Comparison of ENCODE assay signal across 25 cellular contexts in genomic region chr12:128603573-128604120, GRCh38.
"Had no signal": no experiment of that assay in that cellular context is flagged by ENCODE, and none has a peak within 500 bp of the region (broad histone marks: within the 10 kb centered on the region; RNA-seq: fewer than 3 reads in every experiment).

No MANE protein-coding gene starts in this region.

- H3K27me3 ChIP-seq: esophagus squamous epithelium, left lung, ovary, right lobe of liver, suprapubic skin, vagina had no signal

- H3K9me3 ChIP-seq: left lung, ovary, right lobe of liver, suprapubic skin, vagina had no signal

- H3K27ac ChIP-seq: esophagus squamous epithelium, left lung, ovary, right lobe of liver, suprapubic skin, vagina had no signal

- FAIRE-seq: endometrium, keratinocyte had no signal

- H3K4me1 ChIP-seq: esophagus squamous epithelium, left lung, right lobe of liver, suprapubic skin, vagina had no signal

- ATAC-seq: effector memory CD8-positive, alpha-beta T cell; left lung; natural killer cell; right lobe of liver; stimulated activated naive CD8-positive, alpha-beta T cell treated with anti-CD3 and anti-CD28 coated beads, Interleukin-15, amount 100 ng/mL, for 72 hours had no signal

- H3K36me3 ChIP-seq: esophagus squamous epithelium, left lung, ovary, right lobe of liver, suprapubic skin, vagina had no signal

- H3K4me3 ChIP-seq: esophagus squamous epithelium, left lung, ovary, right lobe of liver, smooth muscle cell, suprapubic skin, vagina had no signal

- DNase-seq: cortex of kidney; effector memory CD8-positive, alpha-beta T cell; erythroblast; esophagus squamous epithelium; foreskin melanocyte; left lung; mesendoderm; midbrain; natural killer cell; occipital lobe; ovary; retina; right lobe of liver; stimulated activated CD4-positive, alpha-beta T cell treated with anti-CD3 and anti-CD28 coated beads, Interleukin-12 subunit alpha, Interleukin-12 subunit beta, amount 100 ng/mL, for 4 hours; stimulated activated CD4-positive, alpha-beta T cell treated with anti-CD3 and anti-CD28 coated beads, Interleukin-1b, Interleukin-23, amount 100 ng/mL, for 48 hours; stimulated activated CD4-positive, alpha-beta T cell treated with anti-CD3 and anti-CD28 coated beads, Interleukin-4, amount 100 ng/mL, for 1 hour; stimulated activated CD8-positive, alpha-beta memory T cell treated with anti-CD3 and anti-CD28 coated beads, Interleukin-4, amount 100 ng/mL, for 48 hours; stimulated activated naive CD4-positive, alpha-beta T cell; stimulated activated naive CD8-positive, alpha-beta T cell treated with anti-CD3 and anti-CD28 coated beads, Interleukin-15, amount 100 ng/mL, for 72 hours; trophoblast cell had no signal
